Comparison of ENCODE assay signal across 8 cellular contexts in genomic region chr19:42301646-42302204, GRCh38.
DNase-seq lines count a peak whose midpoint lies in the region; ATAC-seq lines count a peak whose summit lies in the region.

Gene PRR19, plus strand, starts transcription at chr19:42302132. Its CDS starts 7,453 bp downstream, at chr19:42309585.

- DNase-seq in NCI-H2029 (lab: John Stamatoyannopoulos, UW) (peak; percentile 41), NCI-H2029 treated with DMSO at 0.1 percent for 48 hours (lab: John Stamatoyannopoulos, UW) (no peak), adipocyte (ENCODE audit: low read depth) (no peak), kidney glomerular epithelial cell (lab: John Stamatoyannopoulos, UW) (no peak), NOMO-1 treated with dmso at 0.1 percent for 144 hours (lab: John Stamatoyannopoulos, UW; ENCODE audit: unreplicated experiment) (no peak)
- DNase-seq in stimulated activated naive CD8-positive, alpha-beta T cell treated with anti-CD3 and anti-CD28 coated beads, Interleukin-15, Interleukin-2, amounts not matched to agents 100 U/mL and 50 U/mL, for 24 hours: peak; percentile 46

- H3K36me3 ChIP-seq in HUES48 (ENCODE audit: control insufficient read depth, insufficient read depth, low read length) (peaks cover 16% of the 10 kb centered on the region), adipocyte (ENCODE audit: control insufficient read depth, insufficient read depth, low read length, severe bottlenecking) (no peaks in the 10 kb centered on the region)

- peak; percentile 21 for ATAC-seq in stimulated activated naive CD8-positive, alpha-beta T cell treated with anti-CD3 and anti-CD28 coated beads, Interleukin-15, Interleukin-2, amounts not matched to agents 100 U/mL and 50 U/mL, for 24 hours

- H3K9me3 ChIP-seq in HUES48 (ENCODE audit: control insufficient read depth, insufficient read depth, low read length): no peaks in the 10 kb centered on the region
- no peaks in the 10 kb centered on the region for H3K9me3 ChIP-seq in adipocyte (ENCODE audit: control insufficient read depth, low read length)
- H3K9me3 ChIP-seq in iPS-18c (ENCODE audit: control insufficient read depth, insufficient read depth, low read length): no peaks in the 10 kb centered on the region

- H3K27me3 ChIP-seq in HUES48 (ENCODE audit: control insufficient read depth, insufficient read depth, low read length) (no peaks in the 10 kb centered on the region), adipocyte (replicated peaks; ENCODE audit: control insufficient read depth, insufficient read depth, low read length) (no peaks in the 10 kb centered on the region)

- peak within 1 kb of the TSS; percentile 81 for H3K9ac ChIP-seq in HUES48 (ENCODE audit: low read depth, low read length)
- peak within 1 kb of the TSS; percentile 74 for H3K9ac ChIP-seq in adipocyte (ENCODE audit: low read length)

- H3K4me1 ChIP-seq in HUES48 (ENCODE audit: control insufficient read depth, insufficient read depth, low read length) (peaks cover 14% of the 10 kb centered on the region), adipocyte (ENCODE audit: control insufficient read depth, insufficient read depth, low read length) (peaks cover 6% of the 10 kb centered on the region)

- H3K4me3 ChIP-seq in HUES48 (ENCODE audit: low read depth, low read length) (peak within 1 kb of the TSS; percentile 93), adipocyte (ENCODE audit: low read length) (peak within 1 kb of the TSS; percentile 79), iPS-18c (ENCODE audit: insufficient read depth, low read depth, low read length) (peak within 1 kb of the TSS; percentile 83)

- H3K27ac ChIP-seq in HUES48 (ENCODE audit: low read depth, low read length): peak within 1 kb of the TSS; percentile 74

Comparison
In these comparisons a context has a peak if more than half of its experiments do, and no peak if none do; other contexts are left out.
1. DNase-seq: peak in NCI-H2029 (single experiment) and stimulated activated naive CD8-positive, alpha-beta T cell treated with anti-CD3 and anti-CD28 coated beads, Interleukin-15, Interleukin-2, amounts not matched to agents 100 U/mL and 50 U/mL, for 24 hours (single experiment); none in NCI-H2029 treated with DMSO at 0.1 percent for 48 hours (single experiment), adipocyte (single experiment), kidney glomerular epithelial cell (single experiment) and NOMO-1 treated with dmso at 0.1 percent for 144 hours (single experiment).
2. Peak in every context shown above with its lines, with median percentiles within 50 percentile points of each other: H3K4me3 ChIP-seq.